In genomic region chr10:13788320-13788600, GRCh38 we compare ENCODE assay signal across 10 cellular contexts.
DNase-seq lines count a peak whose midpoint lies in the region; ATAC-seq, FAIRE-seq and TF ChIP-seq lines count a peak whose summit lies in the region.
"Had no signal": no experiment of that assay in that cellular context is flagged by ENCODE, and none has a peak within 500 bp of the region (broad histone marks: within the 10 kb centered on the region; RNA-seq: fewer than 3 reads in every experiment).

No MANE protein-coding gene starts in this region.

- no peak overlapping the region for H3K23ac ChIP-seq in H1 (ENCODE audit: insufficient read length)

- peak overlapping the region; percentile 91 for H2BK5ac ChIP-seq in H1 (ENCODE audit: low read depth, low read length)

- no peaks in the 10 kb centered on the region for H3K9me3 Mint-ChIP-seq in CD4-positive, CD25-positive, alpha-beta regulatory T cell
- H3K9me3 Mint-ChIP-seq: activated CD4-positive, alpha-beta T cell treated with anti-CD3 and anti-CD28 coated beads, Interleukin-2, amount 10 ng/mL, durations not matched to agents 7 days and 5 days had no signal

- H4K5ac ChIP-seq in H1 (ENCODE audit: insufficient read length, low read depth, low read length): no peak overlapping the region

- ATAC-seq in CD4-positive, CD25-positive, alpha-beta regulatory T cell (ENCODE audit: low read depth in 2 of 2): no peak
- ATAC-seq in HG02981 (IDR thresholded peaks at IDR 0.05; ENCODE audit: unreplicated experiment): no peak
- ATAC-seq in GM21367 (IDR thresholded peaks at IDR 0.05; ENCODE audit: unreplicated experiment): no peak
- ATAC-seq in HG02884 (IDR thresholded peaks at IDR 0.05; ENCODE audit: unreplicated experiment): no peak

- peak overlapping the region in 1 of 4 donors; percentile 59 for H3K4me3 Mint-ChIP-seq in CD4-positive, CD25-positive, alpha-beta regulatory T cell

- H3K27me3 ChIP-seq in CD4-positive, CD25-positive, alpha-beta regulatory T cell (ENCODE audit: control insufficient read depth, insufficient read depth, low read length): no peaks in the 10 kb centered on the region
- no peaks in the 10 kb centered on the region for H3K27me3 ChIP-seq in Loucy (ENCODE audit: insufficient read depth, low read length, poor library complexity, severe bottlenecking)
- no peaks in the 10 kb centered on the region for H3K27me3 ChIP-seq in H1 (replicated peaks in 1 of 4; ENCODE audit: control insufficient read depth in 3 of 4, extremely low read depth in 1 of 4, insufficient read depth in 3 of 4, low read length in 3 of 4)
- no peaks in the 10 kb centered on the region for H3K27me3 ChIP-seq in prostate gland (replicated peaks; ENCODE audit: insufficient read depth)

- POLR2A ChIA-PET in H1 (lab: Charles Lee; ENCODE audit: partially characterized antibody): interaction anchor here (1.4 kb wide), 1 partner anchor 397 kb away, joined by 5 read pairs; no protein-coding TSS in a partner anchor

- peak overlapping the region; percentile 88 for H3K18ac ChIP-seq in H1 (ENCODE audit: extremely low read depth, low read length)

- no peaks in the 10 kb centered on the region for H3K36me3 ChIP-seq in CD4-positive, CD25-positive, alpha-beta regulatory T cell (ENCODE audit: control insufficient read depth, insufficient read depth, low read length)
- no peaks in the 10 kb centered on the region for H3K36me3 ChIP-seq in Loucy (ENCODE audit: insufficient read depth, low read length)
- no peaks in the 10 kb centered on the region; a peak in 2 of 8 replicates for H3K36me3 ChIP-seq in H1 (ENCODE audit: control insufficient read depth in 2 of 4, insufficient read depth in 4 of 4, low read length in 3 of 4)
- no peaks in the 10 kb centered on the region for H3K36me3 ChIP-seq in prostate gland

- H3K9me2 ChIP-seq in Loucy (replicated peaks; ENCODE audit: low read depth, low read length): no peaks in the 10 kb centered on the region

- peak overlapping the region; percentile 97 for H2BK12ac ChIP-seq in H1 (ENCODE audit: low read depth, low read length)

- H3K56ac ChIP-seq in H1 (replicated peaks; ENCODE audit: insufficient read length, low read depth, low read length): no peak overlapping the region

- H2AK5ac ChIP-seq in H1 (ENCODE audit: low read depth, low read length): peak overlapping the region; percentile 75; the same call in 1 of the 2 replicates

- no peaks in the 10 kb centered on the region for H3F3A ChIP-seq in Loucy (ENCODE audit: low read depth)

- H4K8ac ChIP-seq in H1 (ENCODE audit: extremely low read depth, insufficient read depth, low read length): no peak overlapping the region

- H3K9me3 ChIP-seq in CD4-positive, CD25-positive, alpha-beta regulatory T cell (ENCODE audit: control insufficient read depth in 2 of 2, low read length in 2 of 2): no peaks in the 10 kb centered on the region
- H3K9me3 ChIP-seq in Loucy (ENCODE audit: insufficient read depth, low read depth, low read length) (no peaks in the 10 kb centered on the region), H1 (ENCODE audit: insufficient read depth in 2 of 2, low read depth in 1 of 2, low read length in 1 of 2) (no peaks in the 10 kb centered on the region), prostate gland (no peaks in the 10 kb centered on the region)

- no peak overlapping the region for H2BK120ac ChIP-seq in H1 (replicated peaks; ENCODE audit: low read depth, low read length)

- TF ChIP-seq RAD21 in H1 (IDR thresholded peaks at IDR 0.05 in 1 of 2, conservative IDR thresholded peaks at IDR 0.05 in 1 of 2; ENCODE audit: low read depth in 2 of 2, low read length in 2 of 2): no peak

- H3K9ac ChIP-seq in Loucy (ENCODE audit: low read depth, low read length, poor library complexity, severe bottlenecking): no peak overlapping the region
- H3K9ac ChIP-seq in H1 (replicated peaks in 1 of 4; ENCODE audit: extremely low read depth in 1 of 4, low read depth in 3 of 4, low read length in 3 of 4): peak overlapping the region in 1 of 4 experiments; percentile 8; a peak in 1 of 7 replicates

- H3K4ac ChIP-seq in H1 (replicated peaks; ENCODE audit: insufficient read length, low read depth, low read length): no peak overlapping the region

- peak overlapping the region in 1 of 3 donors; percentile 98 for H3K27ac Mint-ChIP-seq in CD4-positive, CD25-positive, alpha-beta regulatory T cell
- H3K27ac Mint-ChIP-seq: activated CD4-positive, alpha-beta T cell treated with anti-CD3 and anti-CD28 coated beads, Interleukin-2, amount 10 ng/mL, durations not matched to agents 7 days and 5 days had no signal

- TF ChIP-seq EP300 in H1 (IDR thresholded peaks at IDR 0.05; ENCODE audit: borderline replicate concordance in 1 of 2, low read depth in 2 of 2, low read length in 2 of 2): no peak

- intact Hi-C loops in prostate gland (cut with DNase I): loop anchor here (2.0 to 10.0 kb wide), 3 partner anchors 169 to 687 kb away; no protein-coding TSS in a partner anchor

- H3K4me3 ChIP-seq in CD4-positive, CD25-positive, alpha-beta regulatory T cell (ENCODE audit: low read depth, low read length): no peak overlapping the region
- H3K4me3 ChIP-seq in Loucy (ENCODE audit: low read length, poor library complexity, severe bottlenecking) (no peak overlapping the region), H1 (ENCODE audit: extremely low read depth in 1 of 4, insufficient read depth in 2 of 4, low read depth in 3 of 4, low read length in 4 of 4) (no peak overlapping the region), prostate gland (no peak overlapping the region)

- H4K20me1 ChIP-seq in Loucy (ENCODE audit: insufficient read depth, low read length, poor library complexity, severe bottlenecking) (no peaks in the 10 kb centered on the region), H1 (replicated peaks in 1 of 2; ENCODE audit: control insufficient read depth in 1 of 2, insufficient read depth in 2 of 2, low read length in 2 of 2) (no peaks in the 10 kb centered on the region)

- no peaks in the 10 kb centered on the region; the same call in 1 of the 2 replicates for H3K23me2 ChIP-seq in H1 (ENCODE audit: low read depth, low read length)

- H3K79me2 ChIP-seq in Loucy (ENCODE audit: insufficient read depth, low read length) (no peaks in the 10 kb centered on the region), H1 (ENCODE audit: control insufficient read depth in 1 of 2, insufficient read depth in 2 of 2, low read length in 2 of 2) (no peaks in the 10 kb centered on the region)

- peak overlapping the region; percentile 97 for H3K27ac ChIP-seq in CD4-positive, CD25-positive, alpha-beta regulatory T cell (ENCODE audit: insufficient read depth, low read length, poor library complexity, severe bottlenecking)
- H3K27ac ChIP-seq in H1 (ENCODE audit: low read depth, low read length): no peak overlapping the region
- peak overlapping the region; percentile 38 to 60 for H3K27ac ChIP-seq in prostate gland
- H3K27ac ChIP-seq: HL-60 had no signal

- H4K91ac ChIP-seq in H1 (replicated peaks; ENCODE audit: insufficient read length, low read length): peak overlapping the region; percentile 91

- H3K4me2 ChIP-seq in Loucy (ENCODE audit: low read depth, low read length, poor library complexity, severe bottlenecking): no peak overlapping the region
- no peak overlapping the region for H3K4me2 ChIP-seq in H1 (ENCODE audit: insufficient read depth in 1 of 2, low read depth in 2 of 2, low read length in 2 of 2)

- TF ChIP-seq POLR2A in H1 (IDR thresholded peaks at IDR 0.05; ENCODE audit: control extremely low read depth in 1 of 2, low read depth in 2 of 2, low read length in 2 of 2) (no peak), prostate gland (IDR thresholded peaks at IDR 0.05) (no peak)

- 77% methylated on average over 5 of the region's 5 CpGs; no CpG with 5 or more reads in 1 of the 2 experiments for WGBS in H1 (ENCODE audit: extremely low coverage in 1 of 2, insufficient coverage in 1 of 2, insufficient read length in 1 of 2, insufficient replicate concordance in 2 of 2, low coverage in 1 of 2, low lambda C conversion rate in 2 of 2, missing lambda C conversion rate in 1 of 2), 2 experiments
- WGBS in prostate gland: 55% methylated on average over 5 of the region's 5 CpGs

- DNase-seq in CD4-positive, CD25-positive, alpha-beta regulatory T cell: no peak
- DNase-seq in H1 (ENCODE audit: low read depth in 1 of 2, low spot score in 2 of 2): no peak
- DNase-seq in prostate gland (ENCODE audit: low spot score): no peak
- DNase-seq in DMS53 (lab: John Stamatoyannopoulos, UW): no peak
- DNase-seq: activated CD4-positive, alpha-beta T cell treated with anti-CD3 and anti-CD28 coated beads, Interleukin-2, amount 10 ng/mL, durations not matched to agents 7 days and 5 days had no signal

- CTCF ChIA-PET in H1 (lab: Charles Lee; ENCODE audit: partially characterized antibody): interaction anchor here (1.0 to 2.7 kb wide), 6 partner anchors 171 to 417 kb away, joined by 3 to 15 read pairs (median 4); no protein-coding TSS in a partner anchor

- peaks cover 36% of the 10 kb centered on the region for H3K4me1 ChIP-seq in CD4-positive, CD25-positive, alpha-beta regulatory T cell (ENCODE audit: control insufficient read depth, insufficient read depth, low read length, poor library complexity, severe bottlenecking)
- H3K4me1 ChIP-seq in Loucy (ENCODE audit: insufficient read depth, low read length, poor library complexity, severe bottlenecking): peaks cover 34% of the 10 kb centered on the region
- peaks cover 0 to 5% (median 2%) of the 10 kb centered on the region in 4 experiments; a peak in 3 of 7 replicates for H3K4me1 ChIP-seq in H1 (replicated peaks in 1 of 4; ENCODE audit: control insufficient read depth in 3 of 4, insufficient read depth in 4 of 4, low read length in 3 of 4)
- no peaks in the 10 kb centered on the region for H3K4me1 ChIP-seq in prostate gland (replicated peaks)

- H3K36me3 Mint-ChIP-seq in CD4-positive, CD25-positive, alpha-beta regulatory T cell: no peaks in the 10 kb centered on the region

- no peak overlapping the region for H3K14ac ChIP-seq in H1 (ENCODE audit: insufficient read length)

- no peaks in the 10 kb centered on the region for H3K27me3 Mint-ChIP-seq in CD4-positive, CD25-positive, alpha-beta regulatory T cell
- H3K27me3 Mint-ChIP-seq: activated CD4-positive, alpha-beta T cell treated with anti-CD3 and anti-CD28 coated beads, Interleukin-2, amount 10 ng/mL, durations not matched to agents 7 days and 5 days had no signal

- no peak for FAIRE-seq in H1 (lab: Jason Lieb, UNC)

- H3K4me1 Mint-ChIP-seq in CD4-positive, CD25-positive, alpha-beta regulatory T cell: peaks cover 12 to 30% (median 21%) of the 10 kb centered on the region in 4 donors

- 0 out of 2 replicates have a peak overlapping the region, but pooled peaks have one; percentile 97 for H2BK20ac ChIP-seq in H1 (ENCODE audit: low read length)

- H2AFZ ChIP-seq in Loucy (ENCODE audit: low read length) (peak overlapping the region; percentile 10; the same call in 1 of the 2 replicates), H1 (ENCODE audit: low read length) (no peak overlapping the region)

- TF ChIP-seq CTCF in Loucy (conservative IDR thresholded peaks at IDR 0.05; ENCODE audit: low read length) (no peak), H1 (IDR thresholded peaks at IDR 0.05; ENCODE audit: control extremely low read depth in 1 of 3, insufficient read depth in 1 of 3, low read depth in 1 of 3, low read length in 3 of 3) (no peak), prostate gland (IDR thresholded peaks at IDR 0.05) (no peak)

- no peak overlapping the region for H2BK15ac ChIP-seq in H1 (ENCODE audit: low read length)

- H3K79me1 ChIP-seq in H1 (ENCODE audit: low read depth, low read length): no peaks in the 10 kb centered on the region; the same call in 1 of the 2 replicates
